16 cellular contexts compared by ENCODE assay signal in genomic region chr13:44449999-44450821, GRCh38.
DNase-seq lines count a peak whose midpoint lies in the region; ATAC-seq, FAIRE-seq and TF ChIP-seq lines count a peak whose summit lies in the region.
"Had no signal": no experiment of that assay in that cellular context is flagged by ENCODE, and none has a peak within 500 bp of the region (broad histone marks: within the 10 kb centered on the region; RNA-seq: fewer than 3 reads in every experiment).

No MANE protein-coding gene starts in this region.

- 68% methylated on average over 3 of the region's 3 CpGs for WGBS in mammary epithelial cell (ENCODE audit: low coverage, missing lambda C conversion rate)
- 64% methylated on average over 3 of the region's 3 CpGs for WGBS in HepG2 (ENCODE audit: low lambda C conversion rate)
- 83% methylated on average over 3 of the region's 3 CpGs for WGBS in smooth muscle cell (ENCODE audit: low lambda C conversion rate)

- FAIRE-seq in HepG2 (lab: Jason Lieb, UNC) (peak; percentile 52), GM12892 (lab: Jason Lieb, UNC) (no peak)
- FAIRE-seq: endometrium, frontal cortex had no signal

- H3K79me2 ChIP-seq in mammary epithelial cell (ENCODE audit: insufficient read depth, low read length): peaks cover 3% of the 10 kb centered on the region
- no peaks in the 10 kb centered on the region for H3K79me2 ChIP-seq in HepG2 (ENCODE audit: insufficient read depth, low read length)
- H3K79me2 ChIP-seq in smooth muscle cell (ENCODE audit: low read depth): peaks cover 7% of the 10 kb centered on the region

- intact Hi-C loops in mammary epithelial cell (cut with micrococcal nuclease): no loop called here
- intact Hi-C loops in HepG2 (cut with micrococcal nuclease; ENCODE audit: unreplicated experiment): no loop called here

- POLR2A ChIA-PET in HepG2 (lab: Yijun Ruan, JAX): interaction anchor here (2.2 to 2.3 kb wide), 2 partner anchors 14 to 46 kb away, joined by 17 to 36 read pairs; no protein-coding TSS in a partner anchor

- no peak overlapping the region for H3K4me2 ChIP-seq in mammary epithelial cell (ENCODE audit: insufficient read depth, low read depth, low read length)
- peak overlapping the region; percentile 48 for H3K4me2 ChIP-seq in HepG2 (ENCODE audit: low read depth, low read length)
- no peak overlapping the region for H3K4me2 ChIP-seq in smooth muscle cell
- H3K4me2 ChIP-seq: neural progenitor cell had no signal

- H3K9ac ChIP-seq in mammary epithelial cell (ENCODE audit: insufficient read depth, low read length) (no peak overlapping the region), HepG2 (ENCODE audit: insufficient read depth, low read depth, low read length) (no peak overlapping the region; the same call in 1 of the 2 replicates), smooth muscle cell (ENCODE audit: low read depth) (no peak overlapping the region)
- H3K9ac ChIP-seq: neural progenitor cell had no signal

- no peaks in the 10 kb centered on the region for H3K27me3 ChIP-seq in mammary epithelial cell (ENCODE audit: insufficient read depth, low read length)
- H3K27me3 ChIP-seq in HepG2 (ENCODE audit: control insufficient read depth in 1 of 2, insufficient read depth in 2 of 2, low read length in 2 of 2): no peaks in the 10 kb centered on the region
- no peaks in the 10 kb centered on the region for H3K27me3 ChIP-seq in smooth muscle cell (ENCODE audit: low read depth)
- H3K27me3 ChIP-seq: neural progenitor cell, right atrium auricular region had no signal

- in situ Hi-C loops in mammary epithelial cell (cut with MboI; ENCODE audit: low sequenced_read_pairs in 2 of 2): no loop called here
- in situ Hi-C loops in HepG2 (cut with HindIII; ENCODE audit: extremely low pct_ligation_motif_present, low pct_unique_long_range_greater_than_20kb): no loop called here

- no peak overlapping the region for H3K27ac ChIP-seq in mammary epithelial cell (ENCODE audit: insufficient read depth, low read depth, low read length)
- peak overlapping the region; percentile 76 for H3K27ac ChIP-seq in HepG2 (ENCODE audit: extremely low read length, insufficient read depth, low read length)
- H3K27ac ChIP-seq in smooth muscle cell (ENCODE audit: low read depth): peak overlapping the region; percentile 9
- H3K27ac ChIP-seq: neural progenitor cell, right atrium auricular region had no signal

- TF ChIP-seq POLR2A in HepG2 (IDR thresholded peaks at IDR 0.05; ENCODE audit: insufficient read depth in 1 of 2, low read depth in 2 of 2, low read length in 2 of 2) (no peak), GM12892 (IDR thresholded peaks at IDR 0.05; ENCODE audit: low read depth, low read length) (no peak)

- BruUV-seq in mammary epithelial cell (replicated peaks; lab: Mats Ljungman, UMichigan): no TSS peak
- no TSS peak for BruUV-seq in HepG2 (replicated peaks; lab: Mats Ljungman, UMichigan)

- TF ChIP-seq CTCF in mammary epithelial cell (conservative IDR thresholded peaks at IDR 0.05 in 1 of 2, IDR thresholded peaks at IDR 0.05 in 1 of 2; ENCODE audit: extremely low read depth in 1 of 2, insufficient read depth in 1 of 2, low read depth in 1 of 2, low read length in 2 of 2) (no peak), HepG2 (CRISPR knock-in tag; IDR thresholded peaks at IDR 0.05) (no peak), smooth muscle cell (IDR thresholded peaks at IDR 0.05; ENCODE audit: borderline replicate concordance, insufficient read depth, poor library complexity, severe bottlenecking) (no peak)

- peak; percentile 40 for DNase-seq in HPDE6-E6E7 (ENCODE audit: extremely low spot score)
- DNase-seq in mammary epithelial cell: peak; percentile 72
- peak; percentile 42 for DNase-seq in HepG2 (ENCODE audit: low spot score)
- DNase-seq in smooth muscle cell (lab: John Stamatoyannopoulos, UW; ENCODE audit: unreplicated experiment): no peak
- no peak for DNase-seq in GM12892 (ENCODE audit: insufficient read length)
- DNase-seq in inferior parietal cortex (ENCODE audit: extremely low spot score): no peak
- DNase-seq: amniotic stem cell; NCI-H2029; SHP77; stimulated activated CD4-positive, alpha-beta T cell treated with anti-CD3 and anti-CD28 coated beads, Interleukin-1b, Interleukin-23, amount 100 ng/mL, for 48 hours had no signal

- H2AFZ ChIP-seq in mammary epithelial cell (ENCODE audit: low read depth, low read length) (no peak overlapping the region), HepG2 (ENCODE audit: low read length) (no peak overlapping the region), smooth muscle cell (ENCODE audit: low read depth) (no peak overlapping the region)
- H2AFZ ChIP-seq: neural progenitor cell had no signal

- TF ChIP-seq RAD21 in HepG2 (CRISPR knock-in tag; IDR thresholded peaks at IDR 0.05): no peak

- dilution Hi-C loops in mammary epithelial cell (cut with HindIII; ENCODE audit: low sequenced_read_pairs): no loop called here

- H3K36me3 ChIP-seq in mammary epithelial cell (ENCODE audit: insufficient read depth, low read length) (no peaks in the 10 kb centered on the region), HepG2 (replicated peaks in 1 of 2; ENCODE audit: control insufficient read depth in 1 of 2, insufficient read depth in 2 of 2, low read length in 2 of 2) (no peaks in the 10 kb centered on the region), smooth muscle cell (ENCODE audit: low read depth) (no peaks in the 10 kb centered on the region)
- H3K36me3 ChIP-seq: neural progenitor cell, right atrium auricular region had no signal

- CTCF ChIA-PET in mammary epithelial cell (lab: Charles Lee; ENCODE audit: low non-redundant PET): no interaction called here
- CTCF ChIA-PET in HepG2 (lab: Yijun Ruan, JAX; ENCODE audit: low intra/inter-chr PET ratio, low total read pairs): no interaction called here

- H3K9me3 ChIP-seq in mammary epithelial cell (replicated peaks; ENCODE audit: insufficient read depth, low read length) (no peaks in the 10 kb centered on the region), HepG2 (ENCODE audit: low read length) (no peaks in the 10 kb centered on the region), smooth muscle cell (replicated peaks; ENCODE audit: low read depth) (no peaks in the 10 kb centered on the region)
- H3K9me3 ChIP-seq: right atrium auricular region had no signal

- peak; percentile 75 for ATAC-seq in HepG2
- no peak for ATAC-seq in HG02938 (IDR thresholded peaks at IDR 0.05; ENCODE audit: unreplicated experiment)
- ATAC-seq: activated CD4-positive, CD25-positive, alpha-beta regulatory T cell treated with anti-CD3 and anti-CD28 coated beads, Interleukin-2, amount 50 U/mL, for 24 hours had no signal

- peak in 1 of 2 experiments; percentile 56; a peak in 2 of 4 replicates for TF ChIP-seq EP300 in HepG2 (IDR thresholded peaks at IDR 0.05; ENCODE audit: low read depth in 2 of 2, low read length in 2 of 2)
- peak; percentile 18; the same call in 1 of the 2 replicates for TF ChIP-seq EP300 in HepG2 (CRISPR knock-in tag; IDR thresholded peaks at IDR 0.05; ENCODE audit: borderline replicate concordance)

- H4K20me1 ChIP-seq in mammary epithelial cell (ENCODE audit: insufficient read depth, low read length) (no peaks in the 10 kb centered on the region), HepG2 (ENCODE audit: insufficient read depth, low read length) (no peaks in the 10 kb centered on the region), smooth muscle cell (ENCODE audit: low read depth) (peaks cover 50% of the 10 kb centered on the region)

- H3F3A ChIP-seq in smooth muscle cell (ENCODE audit: low read depth): no peaks in the 10 kb centered on the region

- H3K4me3 ChIP-seq in mammary epithelial cell (replicated peaks in 1 of 3; ENCODE audit: insufficient read depth in 1 of 3, low read depth in 2 of 3, low read length in 3 of 3) (no peak overlapping the region), HepG2 (replicated peaks in 1 of 3; ENCODE audit: insufficient read depth in 1 of 3, low read depth in 2 of 3, low read length in 3 of 3) (no peak overlapping the region), smooth muscle cell (no peak overlapping the region)
- H3K4me3 ChIP-seq: neural progenitor cell, right atrium auricular region had no signal

- no peaks in the 10 kb centered on the region for H3K4me1 ChIP-seq in mammary epithelial cell (ENCODE audit: insufficient read depth, low read length)
- peaks cover 40% of the 10 kb centered on the region for H3K4me1 ChIP-seq in HepG2 (ENCODE audit: insufficient read depth, low read length)
- no peaks in the 10 kb centered on the region for H3K4me1 ChIP-seq in smooth muscle cell (ENCODE audit: low read depth)
- H3K4me1 ChIP-seq: neural progenitor cell, right atrium auricular region had no signal

TF ChIP-seq in HepG2, 621 proteins besides CTCF, POLR2A, EP300 and RAD21 (continues in another document):
- no peak for TF ChIP-seq ARID3A (IDR thresholded peaks at IDR 0.05; ENCODE audit: low read depth, low read length)

Comparison
In these comparisons a context has a peak if more than half of its experiments do, and no peak if none do; other contexts are left out.
1. DNase-seq: peak in HPDE6-E6E7 (single experiment), mammary epithelial cell (single experiment) and HepG2 (single experiment); none in smooth muscle cell (single experiment), GM12892 (single experiment) and inferior parietal cortex (single experiment).